ENCODE assay signal across 23 cellular contexts in the genomic region with DNA sequence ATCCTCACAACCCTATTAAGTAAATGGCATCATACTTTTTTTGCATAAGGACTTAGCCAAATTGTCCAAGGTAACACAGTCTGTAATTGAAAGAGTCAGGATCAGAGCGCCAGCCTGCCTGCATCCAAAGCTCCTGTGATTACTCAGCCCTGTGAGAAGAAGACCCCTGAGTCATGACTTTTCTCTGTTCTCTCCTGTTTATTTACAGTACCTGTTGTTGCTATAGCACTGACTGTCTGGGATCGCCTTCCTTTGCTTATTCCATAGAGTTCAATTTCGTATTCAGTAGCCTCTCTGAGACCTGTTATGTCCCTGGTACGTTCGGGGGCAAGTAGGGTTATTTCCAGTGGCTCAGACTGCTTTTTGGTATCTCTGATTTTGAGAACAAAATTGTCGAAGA.
DNase-seq lines count a peak whose midpoint lies in the region; ATAC-seq, FAIRE-seq and TF ChIP-seq lines count a peak whose summit lies in the region.
"Had no signal": no experiment of that assay in that cellular context is flagged by ENCODE, and none has a peak within 500 bp of the region (broad histone marks: within the 10 kb centered on the region; RNA-seq: fewer than 3 reads in every experiment).

No MANE protein-coding gene starts in this region.

- intact Hi-C loops in sigmoid colon (cut with DNase I) = no loop called here

- no peak for FAIRE-seq in frontal cortex (lab: Jason Lieb, UNC)
- FAIRE-seq: G401.6, GM12891, GM19239 had no signal

- no peaks in the 10 kb centered on the region for H3K79me2 ChIP-seq in hepatocyte

- TF ChIP-seq CTCF in hepatocyte (IDR thresholded peaks at IDR 0.05; ENCODE audit: poor library complexity) (no peak), sigmoid colon (IDR thresholded peaks at IDR 0.05) (no peak), GM10248 (IDR thresholded peaks at IDR 0.05; ENCODE audit: control extremely low read depth, extremely low read depth, low read depth, missing control alignments) (no peak)

- peak; percentile 22 for DNase-seq in NCI-H748 (lab: John Stamatoyannopoulos, UW; ENCODE audit: unreplicated experiment)
- DNase-seq in NCI-H748 treated with DMSO at 0.1 percent for 48 hours (lab: John Stamatoyannopoulos, UW) = no peak
- no peak for DNase-seq in hepatocyte (ENCODE audit: low spot score)
- no peak for DNase-seq in sigmoid colon
- DNase-seq in frontal cortex (ENCODE audit: low spot score in 2 of 2) = no peak
- DNase-seq in GM10248 (ENCODE audit: extremely low spot score) = no peak
- DNase-seq: 8988T; CD4-positive, CD25-positive, alpha-beta regulatory T cell; DMS153; Karpas-422; NCI-H1092; NCI-H1417 treated with DMSO at 0.1 percent for 48 hours; NCI-H1694 treated with DMSO at 0.1 percent for 48 hours; NCI-H2081 treated with DMSO at 0.1 percent for 48 hours; NCI-H524; NCI-H82; RPMI8226; SHP77 had no signal

- H3K9me3 ChIP-seq in hepatocyte (ENCODE audit: low read depth) (no peaks in the 10 kb centered on the region), sigmoid colon (no peaks in the 10 kb centered on the region)
- H3K9me3 ChIP-seq: BLaER1 had no signal

- POLR2A ChIA-PET in GM10248 (lab: Yijun Ruan, JAX) = no interaction called here

- H3K4me1 ChIP-seq in hepatocyte (ENCODE audit: insufficient read depth) = peaks cover 5% of the 10 kb centered on the region
- H3K4me1 ChIP-seq in sigmoid colon = peaks cover 0 to 79% (median 51%) of the 10 kb centered on the region in 4 donors

- no peaks in the 10 kb centered on the region for H4K20me1 ChIP-seq in hepatocyte (ENCODE audit: insufficient read depth, poor library complexity, severe bottlenecking)
- H4K20me1 ChIP-seq: BLaER1 had no signal

- H3K27me3 ChIP-seq in hepatocyte (no peaks in the 10 kb centered on the region), sigmoid colon (no peaks in the 10 kb centered on the region)
- H3K27me3 ChIP-seq: BLaER1 had no signal

- no peaks in the 10 kb centered on the region for H3K36me3 ChIP-seq in hepatocyte (replicated peaks; ENCODE audit: insufficient read depth, low read depth)
- H3K36me3 ChIP-seq in sigmoid colon = peaks cover 0 to 61% (median 12%) of the 10 kb centered on the region in 4 donors
- H3K36me3 ChIP-seq: BLaER1 had no signal

- no peak overlapping the region for H3K4me2 ChIP-seq in hepatocyte
- H3K4me2 ChIP-seq: BLaER1 had no signal

- 90% methylated on average over 6 of the region's 6 CpGs for WGBS in hepatocyte (ENCODE audit: low lambda C conversion rate, missing lambda C conversion rate)
- WGBS in sigmoid colon, 2 donors = 85 to 90% methylated on average over 6 of the region's 6 CpGs

- ATAC-seq in GM18868 (IDR thresholded peaks at IDR 0.05; ENCODE audit: unreplicated experiment) = no peak

- no peak for TF ChIP-seq EP300 in sigmoid colon (IDR thresholded peaks at IDR 0.05)

- H3K27ac ChIP-seq in hepatocyte (peak overlapping the region; percentile 66), sigmoid colon (peak overlapping the region in 3 of 4 donors; percentile 76 to 91 (median 90))
- H3K27ac ChIP-seq: BLaER1 had no signal

- no peak overlapping the region for H2AFZ ChIP-seq in hepatocyte

- H3K4me3 ChIP-seq in hepatocyte (no peak overlapping the region), sigmoid colon (no peak overlapping the region)
- H3K4me3 ChIP-seq: BLaER1 had no signal

- no peak for TF ChIP-seq POLR2A in sigmoid colon (IDR thresholded peaks at IDR 0.05)

- CTCF ChIA-PET in GM10248 (lab: Yijun Ruan, JAX) = interaction anchor here (0.8 to 1.9 kb wide), 3 partner anchors 8 to 31 kb away, joined by 3 to 4 read pairs (median 4); no protein-coding TSS in a partner anchor

- H3K9me2 ChIP-seq in hepatocyte (replicated peaks; ENCODE audit: insufficient read depth) = no peaks in the 10 kb centered on the region
